ENCODE assay signal across 9 cellular contexts in the genomic region with DNA sequence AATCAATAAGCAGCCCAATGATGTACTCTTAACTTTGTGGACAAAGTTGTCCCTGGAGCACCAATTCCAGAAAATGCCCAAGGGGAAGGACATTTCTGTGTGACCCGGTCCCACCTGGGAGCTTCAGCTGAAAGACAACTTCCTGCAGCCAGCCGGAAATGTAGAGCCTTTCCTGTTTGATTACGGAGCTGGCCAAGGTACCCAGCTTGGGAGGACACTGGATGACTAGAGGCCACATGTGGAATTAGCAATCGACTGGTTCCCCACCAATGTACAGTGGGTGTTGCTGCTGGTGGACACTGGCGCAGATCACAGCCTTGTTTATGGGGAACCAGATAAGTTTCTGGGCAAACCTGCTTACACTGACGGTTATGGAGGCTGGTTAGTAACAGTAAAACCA.
"Had no signal": no experiment of that assay in that cellular context is flagged by ENCODE, and none has a peak within 500 bp of the region (broad histone marks: within the 10 kb centered on the region; RNA-seq: fewer than 3 reads in every experiment).

No MANE protein-coding gene starts in this region.

- ATAC-seq: HCT116, HepG2 had no signal

- H3K4me3 ChIP-seq: HAP-1 had no signal

- H3K4me1 ChIP-seq: HAP-1 had no signal

- H3K27me3 Mint-ChIP-seq: IgD-negative memory B cell had no signal

- DNase-seq: GOT3, H7, KBM-7 had no signal

- FAIRE-seq: HepG2 had no signal

- H3K27ac Mint-ChIP-seq: IgD-negative memory B cell had no signal

- H3K36me3 ChIP-seq: HAP-1 had no signal

- H3K27ac ChIP-seq: HL-60, KMS-11 had no signal

- H3K4me2 ChIP-seq: KMS-11 had no signal
